8 cellular contexts compared by ENCODE assay signal in genomic region chr21:46229133-46229922, GRCh38.
A peak's percentile ranks its signal among the peaks of the same experiment; 100 is the strongest.
DNase-seq lines count a peak whose midpoint lies in the region; ATAC-seq and TF ChIP-seq lines count a peak whose summit lies in the region.

No MANE protein-coding gene starts in this region.

- no peaks in the 10 kb centered on the region for H3K9me3 Mint-ChIP-seq in stimulated activated naive CD8-positive, alpha-beta T cell treated with anti-CD3 and anti-CD28 coated beads, Interleukin-15, Interleukin-2, amounts not matched to agents 100 ng/mL and 50 ng/mL, for 24 hours

- TF ChIP-seq CTCF in 22Rv1 (IDR thresholded peaks at IDR 0.05) (peak; percentile 70), GM12865 (IDR thresholded peaks at IDR 0.05; ENCODE audit: insufficient read depth, low read depth, low read length, missing control alignments) (peak; percentile 62)

- H3K27me3 Mint-ChIP-seq in stimulated activated naive CD8-positive, alpha-beta T cell treated with anti-CD3 and anti-CD28 coated beads, Interleukin-15, Interleukin-2, amounts not matched to agents 100 ng/mL and 50 ng/mL, for 24 hours: no peaks in the 10 kb centered on the region

- peak overlapping the region; percentile 87 for H3K4me3 ChIP-seq in GM12865 (ENCODE audit: low read depth, low read length)

- peak overlapping the region; percentile 82 for H3K4me3 Mint-ChIP-seq in stimulated activated naive CD8-positive, alpha-beta T cell treated with anti-CD3 and anti-CD28 coated beads, Interleukin-15, Interleukin-2, amounts not matched to agents 100 ng/mL and 50 ng/mL, for 24 hours

- peaks cover 32% of the 10 kb centered on the region for H3K36me3 Mint-ChIP-seq in stimulated activated naive CD8-positive, alpha-beta T cell treated with anti-CD3 and anti-CD28 coated beads, Interleukin-15, Interleukin-2, amounts not matched to agents 100 ng/mL and 50 ng/mL, for 24 hours (ENCODE audit: low read depth)

- peak overlapping the region; percentile 88 for H3K27ac Mint-ChIP-seq in stimulated activated naive CD8-positive, alpha-beta T cell treated with anti-CD3 and anti-CD28 coated beads, Interleukin-15, Interleukin-2, amounts not matched to agents 100 ng/mL and 50 ng/mL, for 24 hours

- peak; percentile 15 for DNase-seq in GM12865 (ENCODE audit: low read depth)
- peak; percentile 73 for DNase-seq in NCI-H2171 treated with DMSO at 0.1 percent for 48 hours (lab: John Stamatoyannopoulos, UW)
- DNase-seq in inferior parietal cortex (ENCODE audit: extremely low spot score): peak; percentile 36

- H3K4me1 Mint-ChIP-seq in stimulated activated naive CD8-positive, alpha-beta T cell treated with anti-CD3 and anti-CD28 coated beads, Interleukin-15, Interleukin-2, amounts not matched to agents 100 ng/mL and 50 ng/mL, for 24 hours (ENCODE audit: low read depth): peaks cover 52% of the 10 kb centered on the region

- ATAC-seq in HG02763 (IDR thresholded peaks at IDR 0.05; ENCODE audit: unreplicated experiment): peak; percentile 32
- ATAC-seq in HG03469 (IDR thresholded peaks at IDR 0.05; ENCODE audit: unreplicated experiment): no peak

- H3K27ac ChIP-seq in 22Rv1: peak overlapping the region; percentile 68
- H3K27ac ChIP-seq in angular gyrus (ENCODE audit: low read depth, low read length): peak overlapping the region; percentile 78

Comparison
In these comparisons a context has a peak if more than half of its experiments do, and no peak if none do; other contexts are left out.
1. DNase-seq: peak in every context shown above with its lines; median percentile 73 in NCI-H2171 treated with DMSO at 0.1 percent for 48 hours; 36 in inferior parietal cortex; 15 in GM12865.